ENCODE assay signal across 11 cellular contexts in the genomic region with DNA sequence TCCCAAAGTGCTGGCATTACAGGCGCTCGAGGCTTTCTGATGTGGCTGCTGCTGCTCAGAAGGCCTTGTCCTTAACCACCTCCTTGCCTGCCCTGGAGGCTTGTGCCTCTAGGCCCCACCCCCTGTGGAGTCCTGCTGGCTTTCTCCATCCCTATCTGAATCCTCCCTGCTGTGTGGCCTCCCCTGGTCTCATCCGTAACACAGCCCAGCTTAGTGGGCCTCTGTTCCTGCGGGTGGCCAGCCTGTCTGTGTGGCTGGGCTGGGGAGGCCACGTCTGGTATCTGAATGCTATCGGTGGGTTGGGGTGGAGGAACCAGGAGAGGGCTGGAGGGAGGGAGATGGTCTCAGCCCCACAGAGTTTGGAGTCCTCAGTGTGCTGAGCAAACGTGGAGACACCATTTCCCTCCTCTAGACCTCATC. TPM values are rescaled to one million over a fixed set of nuclear protein-coding genes. Genes with fewer than 3 reads are reported as not detected.
DNase-seq lines count a peak whose midpoint lies in the region; FAIRE-seq and TF ChIP-seq lines count a peak whose summit lies in the region.
"Had no signal": no experiment of that assay in that cellular context is flagged by ENCODE, and none has a peak within 500 bp of the region (broad histone marks: within the 10 kb centered on the region; RNA-seq: fewer than 3 reads in every experiment).

No MANE protein-coding gene starts in this region.

- peaks cover 51 to 67% (median 58%) of the 10 kb centered on the region in 11 experiments for H3K36me3 ChIP-seq in BLaER1 treated with 17β-estradiol and CSF1 and Interleukin-3, amounts not matched to agents 10 nM and 100 nM
- H3K36me3 ChIP-seq in endodermal cell (ENCODE audit: control insufficient read depth, insufficient read depth, low read length), result peaks cover 49% of the 10 kb centered on the region
- H3K36me3 ChIP-seq in adrenal gland (replicated peaks in 1 of 2), result peaks cover 0 to 35% of the 10 kb centered on the region in 2 donors

- no peaks in the 10 kb centered on the region for H3K27me3 ChIP-seq in BLaER1 treated with 17β-estradiol and CSF1 and Interleukin-3, amounts not matched to agents 10 nM and 100 nM
- no peaks in the 10 kb centered on the region for H3K27me3 ChIP-seq in endodermal cell (ENCODE audit: control insufficient read depth, insufficient read depth, low read length, poor library complexity, severe bottlenecking)
- H3K27me3 ChIP-seq in adrenal gland, result no peaks in the 10 kb centered on the region

- H3K4me1 ChIP-seq in BLaER1 treated with 17β-estradiol and CSF1 and Interleukin-3, amounts not matched to agents 10 nM and 100 nM, result peaks cover 43 to 57% (median 55%) of the 10 kb centered on the region in 10 experiments
- H3K4me1 ChIP-seq in endodermal cell (ENCODE audit: control insufficient read depth, insufficient read depth, low read length) (peaks cover 21% of the 10 kb centered on the region), adrenal gland (replicated peaks in 1 of 2) (peaks cover 18 to 30% of the 10 kb centered on the region in 2 donors)

- DNase-seq in EL (peak; percentile 34), endodermal cell (peak; percentile 77), adrenal gland (no peak), D721Med (ENCODE audit: insufficient read length, low spot score) (no peak), NCI-H524 treated with DMSO at 0.1 percent for 48 hours (lab: John Stamatoyannopoulos, UW) (no peak)
- no peak for DNase-seq in effector CD4-positive, alpha-beta T cell

- H3K4me2 ChIP-seq in BLaER1 treated with 17β-estradiol and CSF1 and Interleukin-3, amounts not matched to agents 10 nM and 100 nM, result peak overlapping the region in 10 of 11 experiments; percentile 3 to 100 (median 99); a peak in 15 of 22 replicates

- H4K20me1 ChIP-seq in BLaER1 treated with 17β-estradiol and CSF1 and Interleukin-3, amounts not matched to agents 10 nM and 100 nM, result peaks cover 67 to 94% (median 79%) of the 10 kb centered on the region in 11 experiments

- peaks cover 43% of the 10 kb centered on the region for H3K36me3 Mint-ChIP-seq in endodermal cell (ENCODE audit: low read depth)

- H3K27me3 Mint-ChIP-seq in endodermal cell (ENCODE audit: insufficient read depth), result no peaks in the 10 kb centered on the region

- no peak for FAIRE-seq in D721Med (lab: Jason Lieb, UNC)

- intact Hi-C loops in adrenal gland (cut with DNase I), result no loop called here

- 76 to 83% methylated on average over 2 to 7 of the region's 7 CpGs for WGBS in endodermal cell (ENCODE audit: insufficient coverage in 1 of 2, insufficient read length in 1 of 2), 2 experiments
- 75 to 87% (median 75%) methylated on average over 4 to 7 of the region's 7 CpGs for WGBS in adrenal gland, 4 donors

- TF ChIP-seq CTCF in endodermal cell (conservative IDR thresholded peaks at IDR 0.05) (no peak), adrenal gland (IDR thresholded peaks at IDR 0.05) (no peak), D721Med (IDR thresholded peaks at IDR 0.05; ENCODE audit: insufficient read depth, missing control alignments) (no peak)

- peak overlapping the region in 8 of 11 experiments; percentile 8 to 98 (median 42); a peak in 9 of 22 replicates for H3K9ac ChIP-seq in BLaER1 treated with 17β-estradiol and CSF1 and Interleukin-3, amounts not matched to agents 10 nM and 100 nM
- no peak overlapping the region for H3K9ac ChIP-seq in endodermal cell (ENCODE audit: extremely low read depth, low read length, poor library complexity, severe bottlenecking)

- peak overlapping the region in 1 of 11 experiments; percentile 32; a peak in 1 of 22 replicates for H3K27ac ChIP-seq in BLaER1 treated with 17β-estradiol and CSF1 and Interleukin-3, amounts not matched to agents 10 nM and 100 nM
- H3K27ac ChIP-seq in endodermal cell (ENCODE audit: low read depth, low read length) (no peak overlapping the region), adrenal gland (peak overlapping the region in 1 of 5 donors; percentile 8)

- no peak overlapping the region for H3K4me3 Mint-ChIP-seq in endodermal cell

- no peaks in the 10 kb centered on the region for H3K9me3 ChIP-seq in BLaER1 treated with 17β-estradiol and CSF1 and Interleukin-3, amounts not matched to agents 10 nM and 100 nM (replicated peaks in 1 of 11)
- no peaks in the 10 kb centered on the region for H3K9me3 ChIP-seq in endodermal cell (ENCODE audit: control insufficient read depth, low read length)
- H3K9me3 ChIP-seq in adrenal gland (replicated peaks in 1 of 3), result no peaks in the 10 kb centered on the region

- TF ChIP-seq POLR2A in Raji (IDR thresholded peaks at IDR 0.05; ENCODE audit: insufficient read depth, low read depth, low read length), result peak; percentile 34
- TF ChIP-seq POLR2A in adrenal gland (IDR thresholded peaks at IDR 0.05), result no peak

- H3K4me1 Mint-ChIP-seq in endodermal cell, result peaks cover 39% of the 10 kb centered on the region

- H3K27ac Mint-ChIP-seq in endodermal cell, result peak overlapping the region; percentile 76

- no peaks in the 10 kb centered on the region for H3K9me3 Mint-ChIP-seq in endodermal cell

- no peak overlapping the region for H3K4me3 ChIP-seq in BLaER1 treated with 17β-estradiol and CSF1 and Interleukin-3, amounts not matched to agents 10 nM and 100 nM
- H3K4me3 ChIP-seq in endodermal cell (ENCODE audit: low read length) (no peak overlapping the region), adrenal gland (no peak overlapping the region)

RNA-seq across cellular contexts. Expression of a gene that starts 4.7 kb away (rescaled TPM):
- total RNA-seq in endodermal cell, result 1,000 to 10,000 TPM; 1,672 to 1,902 TPM
- 1,902 TPM for polyA plus RNA-seq in endodermal cell (2013, experiment 1 of 2)
- 1,724 TPM for polyA plus RNA-seq in endodermal cell (2013, experiment 2 of 2)
- 1,000 to 10,000 TPM in 4 of 8 donors, 100 to 1,000 TPM in 4; 194 to 2,378 (median 1,045) TPM for total RNA-seq in adrenal gland
- polyA plus RNA-seq in adrenal gland, result 1,000 to 10,000 TPM in 2 of 3 donors, 100 to 1,000 TPM in 1; 577 to 2,804 (median 2,164) TPM

RNA-seq across cellular contexts. Expression of a gene that starts 6.4 kb away (rescaled TPM):
- total RNA-seq in endodermal cell (1 to 10 TPM; 3.9 to 4.4 TPM), adrenal gland (1 to 10 TPM; 2.7 to 9.3 (median 3.7) TPM)
- 0.32 TPM for polyA plus RNA-seq in endodermal cell (2013, experiment 1 of 2)
- polyA plus RNA-seq in endodermal cell (2013, experiment 2 of 2), result not detected
- under 1 TPM in 1 of 3 donors, not detected in 2; 0.13 TPM for polyA plus RNA-seq in adrenal gland
- total RNA-seq: temporal lobe had no signal

RNA-seq across cellular contexts. Expression of a gene that starts 13.8 kb away (rescaled TPM):
- total RNA-seq in endodermal cell, result 1 to 10 TPM in 1 of 2 donors, not detected in 1; 1.2 TPM
- 0.61 TPM for polyA plus RNA-seq in endodermal cell (2013, experiment 1 of 2)
- polyA plus RNA-seq in endodermal cell (2013, experiment 2 of 2), result 0.75 TPM
- 1 to 10 TPM in 2 of 8 donors, not detected in 6; 1.1 to 2.3 TPM for total RNA-seq in adrenal gland
- polyA plus RNA-seq in adrenal gland, result 10 to 100 TPM in 1 of 3 donors, 1 to 10 TPM in 1, under 1 TPM in 1; 0.62 to 63.0 (median 4.7) TPM
- total RNA-seq: cerebellum, Right ventricle myocardium inferior had no signal

RNA-seq across cellular contexts. Expression of a gene that starts 17.1 kb away (rescaled TPM):
- 100 to 1,000 TPM; 202 to 246 TPM for total RNA-seq in endodermal cell
- 265 TPM for polyA plus RNA-seq in endodermal cell (2013, experiment 1 of 2)
- polyA plus RNA-seq in endodermal cell (2013, experiment 2 of 2), result 271 TPM
- 10 to 100 TPM; 13.0 to 57.1 (median 20.0) TPM for total RNA-seq in adrenal gland
- 10 to 100 TPM in 2 of 3 donors, 1 to 10 TPM in 1; 8.8 to 18.0 (median 11.9) TPM for polyA plus RNA-seq in adrenal gland

RNA-seq across cellular contexts. Expression of a gene that starts 20.2 kb away (rescaled TPM):
- total RNA-seq in endodermal cell (1 to 10 TPM in 1 of 2 donors, under 1 TPM in 1; 0.91 to 1.7 TPM), adrenal gland (under 1 TPM in 1 of 8 donors, not detected in 7; 0.28 TPM)
- polyA plus RNA-seq in endodermal cell (2013, experiment 1 of 2), result 6.0 TPM
- polyA plus RNA-seq in endodermal cell (2013, experiment 2 of 2), result 5.8 TPM
- 1 to 10 TPM in 1 of 3 donors, under 1 TPM in 1, not detected in 1; 0.24 to 1.1 TPM for polyA plus RNA-seq in adrenal gland
- total RNA-seq: Right ventricle myocardium inferior had no signal

Comparison
In these comparisons a context has a peak if more than half of its experiments do, and no peak if none do; other contexts are left out.
1. DNase-seq: peak in EL (single experiment) and endodermal cell (single experiment); none in adrenal gland (0 of 7), D721Med (single experiment), effector CD4-positive, alpha-beta T cell (single experiment) and NCI-H524 treated with DMSO at 0.1 percent for 48 hours (single experiment).